In genomic region chr6:108874470-108875160, GRCh38 we compare ENCODE assay signal across 8 cellular contexts. TPM values are rescaled to one million over a fixed set of nuclear protein-coding genes. Genes with fewer than 3 reads are reported as not detected.
DNase-seq lines count a peak whose midpoint lies in the region; ATAC-seq lines count a peak whose summit lies in the region.

No MANE protein-coding gene starts in this region.

- DNase-seq in activated CD4-positive, CD25-positive, alpha-beta regulatory T cell treated with anti-CD3 and anti-CD28 coated beads, Interleukin-2, amount 50 U/mL, for 16 hours (ENCODE audit: low read depth, low spot score) = peak; percentile 19
- peak; percentile 30 to 62 (median 33) for DNase-seq in stimulated activated CD4-positive, alpha-beta T cell treated with anti-CD3 and anti-CD28 coated beads, TNF-alpha, amount 100 ng/mL, for 48 hours (ENCODE audit: low read depth in 3 of 3)
- DNase-seq in GM19240 (ENCODE audit: insufficient read length, low spot score) (no peak), GDM1 (lab: John Stamatoyannopoulos, UW) (no peak), SHP77 treated with DMSO at 0.1 percent for 48 hours (lab: John Stamatoyannopoulos, UW) (no peak)

- ATAC-seq in GM19023 (IDR thresholded peaks at IDR 0.05; ENCODE audit: unreplicated experiment) = peak; percentile 81
- ATAC-seq in HG03025 (IDR thresholded peaks at IDR 0.05; ENCODE audit: low FRiP score, unreplicated experiment) = peak; percentile 56
- ATAC-seq in esophagus mucosa = peak; percentile 29

RNA-seq across cellular contexts. Expression of gene ARMC2, which starts 26.4 kb away (rescaled TPM):
- 2.0 TPM for total RNA-seq in esophagus mucosa

Comparison
In these comparisons a context has a peak if more than half of its experiments do, and no peak if none do; other contexts are left out.
1. ATAC-seq: peak in every context shown above with its lines; median percentile 81 in GM19023; 56 in HG03025; 29 in esophagus mucosa.
2. DNase-seq: peak in activated CD4-positive, CD25-positive, alpha-beta regulatory T cell treated with anti-CD3 and anti-CD28 coated beads, Interleukin-2, amount 50 U/mL, for 16 hours (single experiment) and stimulated activated CD4-positive, alpha-beta T cell treated with anti-CD3 and anti-CD28 coated beads, TNF-alpha, amount 100 ng/mL, for 48 hours (3 of 3); none in GM19240 (single experiment), GDM1 (single experiment) and SHP77 treated with DMSO at 0.1 percent for 48 hours (single experiment).